ENCODE assay signal across 1 cellular context in genomic region chr5:151157426-151158286, GRCh38.
TF ChIP-seq lines count a peak whose summit lies in the region.

Gene ANXA6, minus strand, starts transcription at chr5:151157779. Its CDS starts 9,878 bp downstream, at chr5:151147901.

TF ChIP-seq in HepG2, 621 proteins besides CTCF, POLR2A, EP300 and RAD21 (continued from another document and continues in another):
- TF ChIP-seq TP53 (CRISPR knock-in tag; conservative IDR thresholded peaks at IDR 0.05) (0 out of 2 replicates have a peak, but pooled peaks have one; percentile 22), TOE1 (CRISPR knock-in tag; IDR thresholded peaks at IDR 0.05) (no peak), ZMYM2 (CRISPR knock-in tag; IDR thresholded peaks at IDR 0.05) (no peak), ZNF263 (CRISPR knock-in tag; IDR thresholded peaks at IDR 0.05) (peak; percentile 88), TBL1XR1 (IDR thresholded peaks at IDR 0.05; ENCODE audit: borderline replicate concordance, low read length, partially characterized antibody) (no peak), ZNF576 (CRISPR knock-in tag; IDR thresholded peaks at IDR 0.05) (no peak), ZNF597 (CRISPR knock-in tag; IDR thresholded peaks at IDR 0.05) (no peak), HIVEP1 (CRISPR knock-in tag; IDR thresholded peaks at IDR 0.05) (no peak), MYC (CRISPR knock-in tag; IDR thresholded peaks at IDR 0.05; ENCODE audit: borderline replicate concordance) (peak; percentile 86), BCL3 (CRISPR knock-in tag; IDR thresholded peaks at IDR 0.05) (peak; percentile 64; the same call in 1 of the 2 replicates), FLYWCH1 (CRISPR knock-in tag; IDR thresholded peaks at IDR 0.05) (no peak), ZNF746 (CRISPR knock-in tag; IDR thresholded peaks at IDR 0.05) (no peak; the same call in 1 of the 2 replicates), ZNF431 (CRISPR knock-in tag; IDR thresholded peaks at IDR 0.05; ENCODE audit: borderline replicate concordance, low read depth) (peak; percentile 48; the same call in 1 of the 2 replicates), YY1 (IDR thresholded peaks at IDR 0.05; ENCODE audit: insufficient read depth, insufficient replicate concordance, low read depth, low read length) (peak; percentile 25), MNT (IDR thresholded peaks at IDR 0.05) (0 out of 2 replicates have a peak, but pooled peaks have one; percentile 11), ZBTB1 (CRISPR knock-in tag; IDR thresholded peaks at IDR 0.05; ENCODE audit: borderline replicate concordance) (no peak), TFE3 (CRISPR knock-in tag; IDR thresholded peaks at IDR 0.05) (no peak), ZNF44 (CRISPR knock-in tag; IDR thresholded peaks at IDR 0.05) (0 out of 2 replicates have a peak, but pooled peaks have one; percentile 71), ATRX (CRISPR knock-in tag; IDR thresholded peaks at IDR 0.05; ENCODE audit: borderline replicate concordance) (no peak), SIN3A (IDR thresholded peaks at IDR 0.05; ENCODE audit: borderline replicate concordance, low read depth, low read length) (peak; percentile 69; the same call in 1 of the 2 replicates), GPN1 (CRISPR knock-in tag; IDR thresholded peaks at IDR 0.05; ENCODE audit: borderline replicate concordance) (no peak), ZNF639 (CRISPR knock-in tag; conservative IDR thresholded peaks at IDR 0.05) (no peak), PATZ1 (CRISPR knock-in tag; IDR thresholded peaks at IDR 0.05) (0 out of 2 replicates have a peak, but pooled peaks have one; percentile 12), ZNF660 (CRISPR knock-in tag; IDR thresholded peaks at IDR 0.05; ENCODE audit: borderline replicate concordance, low read depth) (no peak), FOXJ3 (CRISPR knock-in tag; IDR thresholded peaks at IDR 0.05; ENCODE audit: borderline replicate concordance) (no peak), ZNF274 (CRISPR knock-in tag; IDR thresholded peaks at IDR 0.05) (peak; percentile 87), DBP (CRISPR knock-in tag; IDR thresholded peaks at IDR 0.05; ENCODE audit: not compliant biosample characterization) (no peak), PRPF4 (IDR thresholded peaks at IDR 0.05; ENCODE audit: low read depth, low read length, poor library complexity, severe bottlenecking) (no peak), PHF21A (CRISPR knock-in tag; IDR thresholded peaks at IDR 0.05) (peak; percentile 49), KLF15 (CRISPR knock-in tag; IDR thresholded peaks at IDR 0.05; ENCODE audit: borderline replicate concordance) (0 out of 2 replicates have a peak, but pooled peaks have one; percentile 57), ZHX1 (CRISPR knock-in tag; IDR thresholded peaks at IDR 0.05; ENCODE audit: low read depth) (no peak), KDM5B (CRISPR knock-in tag; IDR thresholded peaks at IDR 0.05; ENCODE audit: borderline replicate concordance) (peak; percentile 78), JUNB (CRISPR knock-in tag; IDR thresholded peaks at IDR 0.05; ENCODE audit: borderline replicate concordance) (no peak), KAT8 (CRISPR knock-in tag; IDR thresholded peaks at IDR 0.05) (peak; percentile 14; the same call in 1 of the 2 replicates), PCBP2 (optimal IDR thresholded peaks at IDR 0.05; ENCODE audit: low read depth, low read length, poor library complexity, severe bottlenecking) (no peak), ARHGAP35 (CRISPR knock-in tag; IDR thresholded peaks at IDR 0.05; ENCODE audit: borderline replicate concordance) (peak; percentile 11; the same call in 1 of the 2 replicates), RARA (CRISPR knock-in tag; IDR thresholded peaks at IDR 0.05) (0 out of 2 replicates have a peak, but pooled peaks have one; percentile 25), MTA3 (CRISPR knock-in tag; IDR thresholded peaks at IDR 0.05) (no peak), ZNF552 (CRISPR knock-in tag; IDR thresholded peaks at IDR 0.05; ENCODE audit: borderline replicate concordance) (no peak), ZNF414 (CRISPR knock-in tag; IDR thresholded peaks at IDR 0.05) (peak; percentile 87), HIC2 (CRISPR knock-in tag; IDR thresholded peaks at IDR 0.05; ENCODE audit: low read depth) (no peak), ZNF816 (CRISPR knock-in tag; IDR thresholded peaks at IDR 0.05; ENCODE audit: borderline replicate concordance) (0 out of 2 replicates have a peak, but pooled peaks have one; percentile 43), ZBTB7A (CRISPR knock-in tag; IDR thresholded peaks at IDR 0.05) (no peak), RNF2 (conservative IDR thresholded peaks at IDR 0.05; ENCODE audit: low read depth) (no peak)
